In genomic region chr4:169185133-169185956, GRCh38 we compare ENCODE assay signal across 1 cellular context.
TF ChIP-seq lines count a peak whose summit lies in the region.

No MANE protein-coding gene starts in this region.

TF ChIP-seq in WTC11, 78 proteins besides CTCF, POLR2A, EP300 and RAD21:
- TF ChIP-seq TEAD1 (CRISPR knock-in tag; IDR thresholded peaks at IDR 0.05) (no peak), GRHL2 (CRISPR knock-in tag; IDR thresholded peaks at IDR 0.05; ENCODE audit: insufficient replicate concordance, severe bottlenecking) (no peak), STAT6 (CRISPR knock-in tag; conservative IDR thresholded peaks at IDR 0.05; ENCODE audit: low read depth) (no peak), RELA (CRISPR knock-in tag; IDR thresholded peaks at IDR 0.05; ENCODE audit: borderline replicate concordance) (no peak), ARID4B (CRISPR knock-in tag; IDR thresholded peaks at IDR 0.05; ENCODE audit: borderline replicate concordance) (no peak), NFYB (CRISPR knock-in tag; conservative IDR thresholded peaks at IDR 0.05; ENCODE audit: low read depth) (no peak), ATF1 (CRISPR knock-in tag; IDR thresholded peaks at IDR 0.05) (no peak), NFATC4 (CRISPR knock-in tag; IDR thresholded peaks at IDR 0.05) (no peak), MXD4 (CRISPR knock-in tag; IDR thresholded peaks at IDR 0.05; ENCODE audit: borderline replicate concordance) (no peak), AFF4 (CRISPR knock-in tag; IDR thresholded peaks at IDR 0.05; ENCODE audit: borderline replicate concordance) (no peak)
- TF ChIP-seq, protein P1, sequence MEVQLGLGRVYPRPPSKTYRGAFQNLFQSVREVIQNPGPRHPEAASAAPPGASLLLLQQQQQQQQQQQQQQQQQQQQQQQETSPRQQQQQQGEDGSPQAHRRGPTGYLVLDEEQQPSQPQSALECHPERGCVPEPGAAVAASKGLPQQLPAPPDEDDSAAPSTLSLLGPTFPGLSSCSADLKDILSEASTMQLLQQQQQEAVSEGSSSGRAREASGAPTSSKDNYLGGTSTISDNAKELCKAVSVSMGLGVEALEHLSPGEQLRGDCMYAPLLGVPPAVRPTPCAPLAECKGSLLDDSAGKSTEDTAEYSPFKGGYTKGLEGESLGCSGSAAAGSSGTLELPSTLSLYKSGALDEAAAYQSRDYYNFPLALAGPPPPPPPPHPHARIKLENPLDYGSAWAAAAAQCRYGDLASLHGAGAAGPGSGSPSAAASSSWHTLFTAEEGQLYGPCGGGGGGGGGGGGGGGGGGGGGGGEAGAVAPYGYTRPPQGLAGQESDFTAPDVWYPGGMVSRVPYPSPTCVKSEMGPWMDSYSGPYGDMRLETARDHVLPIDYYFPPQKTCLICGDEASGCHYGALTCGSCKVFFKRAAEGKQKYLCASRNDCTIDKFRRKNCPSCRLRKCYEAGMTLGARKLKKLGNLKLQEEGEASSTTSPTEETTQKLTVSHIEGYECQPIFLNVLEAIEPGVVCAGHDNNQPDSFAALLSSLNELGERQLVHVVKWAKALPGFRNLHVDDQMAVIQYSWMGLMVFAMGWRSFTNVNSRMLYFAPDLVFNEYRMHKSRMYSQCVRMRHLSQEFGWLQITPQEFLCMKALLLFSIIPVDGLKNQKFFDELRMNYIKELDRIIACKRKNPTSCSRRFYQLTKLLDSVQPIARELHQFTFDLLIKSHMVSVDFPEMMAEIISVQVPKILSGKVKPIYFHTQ (CRISPR knock-in tag; IDR thresholded peaks at IDR 0.05) = no peak
- TF ChIP-seq, protein P2, sequence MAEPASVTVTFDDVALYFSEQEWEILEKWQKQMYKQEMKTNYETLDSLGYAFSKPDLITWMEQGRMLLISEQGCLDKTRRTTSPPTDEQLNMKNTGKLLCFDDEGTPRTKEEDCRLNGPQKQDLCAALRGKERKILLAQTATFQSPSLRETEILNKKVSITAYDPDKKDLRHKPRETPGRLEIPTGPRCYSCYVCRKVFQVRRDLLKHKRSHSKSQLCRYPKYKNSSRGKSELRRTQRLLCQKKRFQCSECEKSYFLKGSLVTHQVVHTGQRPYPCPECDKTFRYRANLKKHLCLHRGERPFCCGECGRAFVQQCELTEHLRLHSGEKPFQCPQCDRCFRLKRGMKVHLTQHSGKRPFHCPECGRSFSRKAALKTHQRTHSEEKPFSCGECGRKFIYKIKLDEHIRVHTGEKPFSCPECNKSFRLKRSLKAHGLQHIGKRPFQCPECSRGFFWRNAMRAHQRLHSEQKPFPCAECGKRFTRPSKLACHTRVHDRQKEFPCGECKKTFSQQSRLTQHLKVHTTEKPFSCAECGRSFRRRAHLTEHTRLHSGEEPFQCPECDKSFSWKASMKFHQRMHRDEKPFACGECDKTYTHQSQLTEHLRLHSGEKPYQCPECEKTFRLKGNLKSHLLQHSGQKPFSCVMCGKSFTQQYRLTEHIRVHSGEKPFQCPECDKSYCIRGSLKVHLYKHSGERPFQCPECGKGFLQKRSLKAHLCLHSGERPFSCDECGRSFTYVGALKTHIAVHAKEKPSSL (CRISPR knock-in tag; conservative IDR thresholded peaks at IDR 0.05) = no peak
